ENCODE assay signal across 1 cellular context in genomic region chr7:106365252-106366005, GRCh38.
TF ChIP-seq lines count a peak whose summit lies in the region.

No MANE protein-coding gene starts in this region.

TF ChIP-seq in GM12878, 131 proteins besides CTCF, POLR2A, EP300 and RAD21 (continued from another document and continues in another):
- TF ChIP-seq CUX1 (IDR thresholded peaks at IDR 0.05; ENCODE audit: insufficient replicate concordance, low read depth, low read length): no peak
- no peak for TF ChIP-seq JUND (IDR thresholded peaks at IDR 0.05; ENCODE audit: low read depth, low read length)
- no peak for TF ChIP-seq CHD2 (IDR thresholded peaks at IDR 0.05; ENCODE audit: borderline replicate concordance, low read depth, low read length)
- no peak for TF ChIP-seq DPF2 (IDR thresholded peaks at IDR 0.05)
- TF ChIP-seq RAD51 (IDR thresholded peaks at IDR 0.05): no peak
- TF ChIP-seq SIX5 (IDR thresholded peaks at IDR 0.05; ENCODE audit: low read depth, low read length, severe bottlenecking): no peak
- TF ChIP-seq RELA (IDR thresholded peaks at IDR 0.05; ENCODE audit: borderline replicate concordance, partially characterized antibody): no peak
- TF ChIP-seq SPI1 (IDR thresholded peaks at IDR 0.05; ENCODE audit: borderline replicate concordance, insufficient read depth, low read depth, low read length): no peak
- no peak for TF ChIP-seq CEBPZ (IDR thresholded peaks at IDR 0.05; ENCODE audit: low read depth, low read length)
- peak; percentile 44; the same call in 1 of the 2 replicates for TF ChIP-seq BACH1 (IDR thresholded peaks at IDR 0.05; ENCODE audit: borderline replicate concordance)
- TF ChIP-seq NR2C2 (IDR thresholded peaks at IDR 0.05; ENCODE audit: borderline replicate concordance, control insufficient read depth, insufficient read length, low read depth): no peak
- TF ChIP-seq MYB (IDR thresholded peaks at IDR 0.05; ENCODE audit: borderline replicate concordance, low read depth, low read length): no peak
- TF ChIP-seq PBX3 (IDR thresholded peaks at IDR 0.05; ENCODE audit: insufficient replicate concordance, low read depth, low read length): no peak
- no peak for TF ChIP-seq BCL11A (IDR thresholded peaks at IDR 0.05; ENCODE audit: low read depth, low read length)
- TF ChIP-seq JUNB (IDR thresholded peaks at IDR 0.05): peak; percentile 42; the same call in 1 of the 2 replicates
- no peak for TF ChIP-seq E2F4 (IDR thresholded peaks at IDR 0.05; ENCODE audit: low read depth, low read length)
- TF ChIP-seq SRF (IDR thresholded peaks at IDR 0.05; ENCODE audit: low read depth in 2 of 2, low read length in 2 of 2): no peak
- TF ChIP-seq HDAC6 (IDR thresholded peaks at IDR 0.05; ENCODE audit: unreplicated experiment): no peak
- TF ChIP-seq TBL1XR1 (IDR thresholded peaks at IDR 0.05; ENCODE audit: low read depth, low read length): no peak
- TF ChIP-seq PAX5 (IDR thresholded peaks at IDR 0.05; ENCODE audit: borderline replicate concordance, low read depth, low read length): no peak
- peak; percentile 51 for TF ChIP-seq SKIL (IDR thresholded peaks at IDR 0.05; ENCODE audit: low read depth, poor library complexity, severe bottlenecking)
- no peak for TF ChIP-seq USF2 (IDR thresholded peaks at IDR 0.05; ENCODE audit: borderline replicate concordance, low read depth, low read length)
- peak in 1 of 2 experiments; percentile 36; a peak in 1 of 4 replicates for TF ChIP-seq BHLHE40 (IDR thresholded peaks at IDR 0.05; ENCODE audit: borderline replicate concordance in 1 of 2, low read depth in 2 of 2, low read length in 1 of 2)
- TF ChIP-seq SREBF1 (IDR thresholded peaks at IDR 0.05; ENCODE audit: low read length): no peak
- TF ChIP-seq ZBTB4 (CRISPR knock-in tag; IDR thresholded peaks at IDR 0.05): no peak
- no peak for TF ChIP-seq EZH2 (IDR thresholded peaks at IDR 0.05; ENCODE audit: borderline replicate concordance, control insufficient read depth, low read depth, low read length)
- peak; percentile 23; the same call in 1 of the 2 replicates for TF ChIP-seq MTA2 (IDR thresholded peaks at IDR 0.05; ENCODE audit: low read depth)
- TF ChIP-seq NR2C1 (IDR thresholded peaks at IDR 0.05): no peak
- TF ChIP-seq POU2F2 (IDR thresholded peaks at IDR 0.05; ENCODE audit: borderline replicate concordance, low read depth, low read length): peak; percentile 33; the same call in 1 of the 3 replicates
- no peak for TF ChIP-seq NFXL1 (IDR thresholded peaks at IDR 0.05; ENCODE audit: borderline replicate concordance)
- TF ChIP-seq TAF1 (IDR thresholded peaks at IDR 0.05; ENCODE audit: borderline replicate concordance, low read depth, low read length): no peak
- no peak for TF ChIP-seq ZBTB40 (IDR thresholded peaks at IDR 0.05; ENCODE audit: borderline replicate concordance)
- 0 out of 2 replicates have a peak, but pooled peaks have one; percentile 19 for TF ChIP-seq IKZF1 (conservative IDR thresholded peaks at IDR 0.05)
- no peak for TF ChIP-seq CEBPB (IDR thresholded peaks at IDR 0.05; ENCODE audit: borderline replicate concordance in 1 of 2, low read depth in 2 of 2, low read length in 2 of 2)
- no peak for TF ChIP-seq PAX8 (IDR thresholded peaks at IDR 0.05)
- no peak for TF ChIP-seq FOS (IDR thresholded peaks at IDR 0.05; ENCODE audit: borderline replicate concordance, extremely low read depth, insufficient read length)
- no peak for TF ChIP-seq YBX1 (IDR thresholded peaks at IDR 0.05)
